ENCODE assay signal across 25 cellular contexts in genomic region chr7:69706070-69706469, GRCh38.
"Had no signal": no experiment of that assay in that cellular context is flagged by ENCODE, and none has a peak within 500 bp of the region (broad histone marks: within the 10 kb centered on the region; RNA-seq: fewer than 3 reads in every experiment).

No MANE protein-coding gene starts in this region.

- H3K4me3 Mint-ChIP-seq: immature natural killer cell; naive thymus-derived CD4-positive, alpha-beta T cell; nephron; stimulated activated naive CD8-positive, alpha-beta T cell treated with anti-CD3 and anti-CD28 coated beads, Interleukin-15, amount 100 ng/mL, for 72 hours had no signal

- H3K9me3 Mint-ChIP-seq: immature natural killer cell; nephron; stimulated activated naive CD8-positive, alpha-beta T cell treated with anti-CD3 and anti-CD28 coated beads, Interleukin-15, amount 100 ng/mL, for 72 hours had no signal

- H3K4me2 ChIP-seq: smooth muscle cell had no signal

- H3K27ac Mint-ChIP-seq: immature natural killer cell; naive thymus-derived CD4-positive, alpha-beta T cell; nephron; stimulated activated naive CD8-positive, alpha-beta T cell treated with anti-CD3 and anti-CD28 coated beads, Interleukin-15, amount 100 ng/mL, for 72 hours had no signal

- H3K27me3 Mint-ChIP-seq: naive thymus-derived CD4-positive, alpha-beta T cell had no signal

- H3K27me3 ChIP-seq: left lung, pancreas, suprapubic skin, transverse colon, upper lobe of right lung, uterus had no signal

- H3K4me1 Mint-ChIP-seq: naive thymus-derived CD4-positive, alpha-beta T cell; stimulated activated naive CD8-positive, alpha-beta T cell treated with anti-CD3 and anti-CD28 coated beads, Interleukin-15, amount 100 ng/mL, for 72 hours had no signal

- ATAC-seq: left lung; naive thymus-derived CD4-positive, alpha-beta T cell; pancreas; sciatic nerve; stimulated activated naive CD8-positive, alpha-beta T cell treated with anti-CD3 and anti-CD28 coated beads, Interleukin-15, amount 100 ng/mL, for 72 hours; upper lobe of right lung had no signal

- H3K36me3 ChIP-seq: left lung, pancreas, suprapubic skin, transverse colon, upper lobe of right lung, uterus had no signal

- H3K9me3 ChIP-seq: left lung, pancreas, suprapubic skin, transverse colon, upper lobe of right lung, uterus had no signal

- H3K27ac ChIP-seq: coronary artery, left lung, pancreas, suprapubic skin, transverse colon, upper lobe of right lung, uterus had no signal

- H3K36me3 Mint-ChIP-seq: immature natural killer cell; naive thymus-derived CD4-positive, alpha-beta T cell had no signal

- DNase-seq: dermis blood vessel endothelial cell; effector memory CD4-positive, alpha-beta T cell; hypothalamus; immature natural killer cell; islet precursor cell; kidney glomerular epithelial cell; left lung; midbrain; naive thymus-derived CD4-positive, alpha-beta T cell; occipital lobe; pancreas; stimulated activated CD4-positive, alpha-beta T cell treated with anti-CD3 and anti-CD28 coated beads, Interleukin-12 subunit alpha, Interleukin-12 subunit beta, amount 100 ng/mL, for 4 hours; stimulated activated CD4-positive, alpha-beta T cell treated with anti-CD3 and anti-CD28 coated beads, Interleukin-1b, Interleukin-23, amount 100 ng/mL, for 48 hours; stimulated activated CD4-positive, alpha-beta T cell treated with anti-CD3 and anti-CD28 coated beads, Interleukin-4, amount 100 ng/mL, for 1 hour; stimulated activated CD8-positive, alpha-beta memory T cell treated with anti-CD3 and anti-CD28 coated beads, Interleukin-4, amount 100 ng/mL, for 48 hours; stimulated activated naive CD4-positive, alpha-beta T cell; stimulated activated naive CD8-positive, alpha-beta T cell treated with anti-CD3 and anti-CD28 coated beads, Interleukin-15, amount 100 ng/mL, for 72 hours; transverse colon; upper lobe of right lung; uterus had no signal

- H3K4me3 ChIP-seq: coronary artery, left lung, pancreas, smooth muscle cell, suprapubic skin, transverse colon, upper lobe of right lung, uterus had no signal

- H3K4me1 ChIP-seq: left lung, pancreas had no signal
